17 cellular contexts compared by ENCODE assay signal in genomic region chr6:123895346-123895745, GRCh38.
DNase-seq lines count a peak whose midpoint lies in the region; ATAC-seq, FAIRE-seq and TF ChIP-seq lines count a peak whose summit lies in the region.
"Had no signal": no experiment of that assay in that cellular context is flagged by ENCODE, and none has a peak within 500 bp of the region (broad histone marks: within the 10 kb centered on the region; RNA-seq: fewer than 3 reads in every experiment).

No MANE protein-coding gene starts in this region.

- TF ChIP-seq EP300 in A549 (IDR thresholded peaks at IDR 0.05): no peak

- no peak overlapping the region for H3K27ac ChIP-seq in A549
- no peak overlapping the region for H3K27ac ChIP-seq in HEK293 (ENCODE audit: extremely low read depth, low read depth, low read length)

- H3K4me1 ChIP-seq in A549 (no peaks in the 10 kb centered on the region), HEK293 (ENCODE audit: control insufficient read depth, insufficient read depth, low read length) (no peaks in the 10 kb centered on the region)
- H3K4me1 ChIP-seq: BE2C had no signal

- DNase-seq in A549 (ENCODE audit: low read depth in 1 of 2, low spot score in 1 of 2): no peak
- peak; percentile 9 for DNase-seq in amniotic epithelial cell (ENCODE audit: low read depth)
- DNase-seq in renal cortical epithelial cell (ENCODE audit: low read depth): peak; percentile 1
- no peak for DNase-seq in foreskin fibroblast
- no peak for DNase-seq in CD1c-positive myeloid dendritic cell (ENCODE audit: extremely low spot score)
- DNase-seq: ACHN; BE2C; C1 segment of cervical spinal cord; CD4-positive, alpha-beta T cell; DMS153; DMS79 treated with DMSO at 0.1 percent for 48 hours; GF-D8; GOT3; H7 had no signal

- no peak for ATAC-seq in A549
- ATAC-seq: HCT116 had no signal

- TF ChIP-seq RAD21 in A549 (conservative IDR thresholded peaks at IDR 0.05 in 1 of 2, IDR thresholded peaks at IDR 0.05 in 1 of 2): no peak

- FAIRE-seq in A549 (lab: Jason Lieb, UNC): no peak
- FAIRE-seq: HTR-8/SVneo had no signal

- 10% methylated on average over 1 of the region's 1 CpG for WGBS in A549 (ENCODE audit: missing lambda C conversion rate)

- H3K36me3 ChIP-seq in HEK293 (ENCODE audit: control insufficient read depth in 2 of 2, insufficient read depth in 1 of 2, low read length in 2 of 2): no peaks in the 10 kb centered on the region
- H3K36me3 ChIP-seq: BE2C had no signal

- TF ChIP-seq CTCF in A549 (IDR thresholded peaks at IDR 0.05) (no peak), HEK293 (tag by site-specific recombination; IDR thresholded peaks at IDR 0.05) (no peak), foreskin fibroblast (IDR thresholded peaks at IDR 0.05; ENCODE audit: low read depth, low read length) (no peak)

- no peak overlapping the region for H3K4me3 ChIP-seq in A549
- H3K4me3 ChIP-seq in HEK293 (ENCODE audit: low read depth, low read length): no peak overlapping the region
- H3K4me3 ChIP-seq in foreskin fibroblast (ENCODE audit: low read depth in 1 of 2, low read length in 2 of 2): no peak overlapping the region

- TF ChIP-seq POLR2A in A549 (IDR thresholded peaks at IDR 0.05; ENCODE audit: low read length): no peak

- H3K4me2 ChIP-seq in A549: no peak overlapping the region

- H3K9me3 ChIP-seq in A549 (no peaks in the 10 kb centered on the region), HEK293 (ENCODE audit: control insufficient read depth, insufficient read depth, low read depth, low read length) (no peaks in the 10 kb centered on the region)
- H3K9me3 ChIP-seq: BE2C had no signal

- CTCF ChIA-PET in A549 (lab: Yijun Ruan, JAX): no interaction called here
- CTCF ChIA-PET in HEK293 (lab: Yijun Ruan, JAX): interaction anchor here (1.4 kb wide), 1 partner anchor 87 kb away, joined by 3 read pairs; no protein-coding TSS in a partner anchor

- POLR2A ChIA-PET in A549 (lab: Yijun Ruan, JAX) (no interaction called here), HEK293 (lab: Yijun Ruan, JAX) (no interaction called here)

TF ChIP-seq in A549, 52 proteins besides CTCF, POLR2A, EP300 and RAD21:
- TF ChIP-seq, protein P1, sequence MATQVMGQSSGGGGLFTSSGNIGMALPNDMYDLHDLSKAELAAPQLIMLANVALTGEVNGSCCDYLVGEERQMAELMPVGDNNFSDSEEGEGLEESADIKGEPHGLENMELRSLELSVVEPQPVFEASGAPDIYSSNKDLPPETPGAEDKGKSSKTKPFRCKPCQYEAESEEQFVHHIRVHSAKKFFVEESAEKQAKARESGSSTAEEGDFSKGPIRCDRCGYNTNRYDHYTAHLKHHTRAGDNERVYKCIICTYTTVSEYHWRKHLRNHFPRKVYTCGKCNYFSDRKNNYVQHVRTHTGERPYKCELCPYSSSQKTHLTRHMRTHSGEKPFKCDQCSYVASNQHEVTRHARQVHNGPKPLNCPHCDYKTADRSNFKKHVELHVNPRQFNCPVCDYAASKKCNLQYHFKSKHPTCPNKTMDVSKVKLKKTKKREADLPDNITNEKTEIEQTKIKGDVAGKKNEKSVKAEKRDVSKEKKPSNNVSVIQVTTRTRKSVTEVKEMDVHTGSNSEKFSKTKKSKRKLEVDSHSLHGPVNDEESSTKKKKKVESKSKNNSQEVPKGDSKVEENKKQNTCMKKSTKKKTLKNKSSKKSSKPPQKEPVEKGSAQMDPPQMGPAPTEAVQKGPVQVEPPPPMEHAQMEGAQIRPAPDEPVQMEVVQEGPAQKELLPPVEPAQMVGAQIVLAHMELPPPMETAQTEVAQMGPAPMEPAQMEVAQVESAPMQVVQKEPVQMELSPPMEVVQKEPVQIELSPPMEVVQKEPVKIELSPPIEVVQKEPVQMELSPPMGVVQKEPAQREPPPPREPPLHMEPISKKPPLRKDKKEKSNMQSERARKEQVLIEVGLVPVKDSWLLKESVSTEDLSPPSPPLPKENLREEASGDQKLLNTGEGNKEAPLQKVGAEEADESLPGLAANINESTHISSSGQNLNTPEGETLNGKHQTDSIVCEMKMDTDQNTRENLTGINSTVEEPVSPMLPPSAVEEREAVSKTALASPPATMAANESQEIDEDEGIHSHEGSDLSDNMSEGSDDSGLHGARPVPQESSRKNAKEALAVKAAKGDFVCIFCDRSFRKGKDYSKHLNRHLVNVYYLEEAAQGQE (IDR thresholded peaks at IDR 0.05): peak; percentile 40; the same call in 1 of the 2 replicates
- no peak for TF ChIP-seq ATOH8 (CRISPR knock-in tag; IDR thresholded peaks at IDR 0.05; ENCODE audit: low read depth)

TF ChIP-seq in HEK293, 187 proteins besides CTCF, POLR2A, EP300 and RAD21:
- no peak for TF ChIP-seq SP2 (tag by site-specific recombination; IDR thresholded peaks at IDR 0.05)
- TF ChIP-seq, protein P1 (tag by site-specific recombination; IDR thresholded peaks at IDR 0.05): peak; percentile 86
TF ChIP-seq in HEK293: peak in this region for 1.

Comparison
In these comparisons a context has a peak if more than half of its experiments do, and no peak if none do; other contexts are left out.
1. DNase-seq: peak in amniotic epithelial cell (single experiment) and renal cortical epithelial cell (single experiment); none in A549 (0 of 2), foreskin fibroblast (0 of 2) and CD1c-positive myeloid dendritic cell (single experiment).